ENCODE assay signal across 7 cellular contexts in the genomic region with DNA sequence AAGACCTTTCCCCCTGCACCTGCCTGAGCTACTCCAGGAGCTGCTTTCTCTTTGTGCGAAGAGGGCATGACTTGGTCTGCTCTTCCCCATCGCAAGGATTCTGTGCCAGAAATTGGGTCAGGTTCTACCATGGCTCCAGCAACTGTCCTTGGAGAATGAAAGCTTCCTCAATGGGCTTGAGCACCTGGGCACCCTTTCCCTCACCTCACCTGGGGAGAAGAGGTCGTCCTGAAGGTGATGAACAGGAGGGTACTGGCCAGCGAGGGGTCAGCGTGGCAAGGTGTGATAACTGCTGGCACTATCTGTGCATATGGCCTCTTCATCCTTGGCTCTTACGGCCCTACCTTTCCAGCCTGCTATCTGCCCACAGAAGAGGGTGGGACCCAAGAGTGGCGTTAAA. TPM values are rescaled to one million over a fixed set of nuclear protein-coding genes. Genes with fewer than 3 reads are reported as not detected.
A peak's percentile ranks its signal among the peaks of the same experiment; 100 is the strongest.
DNase-seq lines count a peak whose midpoint lies in the region; ATAC-seq and TF ChIP-seq lines count a peak whose summit lies in the region.

No MANE protein-coding gene starts in this region.

- no peaks in the 10 kb centered on the region for H3K27me3 ChIP-seq in HCT116 (ENCODE audit: insufficient read depth, low read length)
- H3K27me3 ChIP-seq in WERI-Rb-1 (ENCODE audit: insufficient read depth, low read depth, severe bottlenecking) = no peaks in the 10 kb centered on the region
- no peaks in the 10 kb centered on the region for H3K27me3 ChIP-seq in MG63

- no peak for TF ChIP-seq POLR2A in HCT116 (IDR thresholded peaks at IDR 0.05; ENCODE audit: borderline replicate concordance, extremely low read depth, insufficient read depth, insufficient read length)

- peaks cover 23 to 48% of the 10 kb centered on the region in 2 experiments; a peak in 3 of 4 replicates for H3K4me1 ChIP-seq in HCT116 (ENCODE audit: control insufficient read depth in 1 of 2, insufficient read depth in 2 of 2, low read length in 2 of 2)

- H3K9me3 ChIP-seq in HCT116 (ENCODE audit: control insufficient read depth in 1 of 2, insufficient read depth in 1 of 2, low read depth in 1 of 2, low read length in 2 of 2) = peaks cover 0 to 14% of the 10 kb centered on the region in 2 experiments; a peak in 1 of 4 replicates
- H3K9me3 ChIP-seq in WERI-Rb-1 (ENCODE audit: severe bottlenecking) = no peaks in the 10 kb centered on the region
- H3K9me3 ChIP-seq in iPS-18c (ENCODE audit: control insufficient read depth, insufficient read depth, low read length) = peaks cover 2% of the 10 kb centered on the region
- H3K9me3 ChIP-seq in MG63 = no peaks in the 10 kb centered on the region

- CTCF ChIA-PET in HCT116 (lab: Charles Lee) = interaction anchor here (1.3 to 2.5 kb wide), 5 partner anchors 9 to 774 kb away, joined by 3 to 10 read pairs (median 5); partner anchors contain the start of genes DCAF1 and MAPKAPK3

- no peak overlapping the region; the same call in 1 of the 2 replicates for H3K9ac ChIP-seq in HCT116 (ENCODE audit: low read length)

- H3K36me3 ChIP-seq in HCT116 (ENCODE audit: control insufficient read depth in 1 of 2, insufficient read depth in 2 of 2, low read length in 2 of 2) (peaks cover 3 to 64% of the 10 kb centered on the region in 2 experiments; a peak in 3 of 4 replicates), WERI-Rb-1 (peaks cover 84% of the 10 kb centered on the region), MG63 (peaks cover 60% of the 10 kb centered on the region)

- DNase-seq in HCT116 (ENCODE audit: low read depth, low spot score) (no peak), WERI-Rb-1 (no peak), MG63 (no peak)
- peak; percentile 26 for DNase-seq in stimulated activated CD8-positive, alpha-beta memory T cell treated with anti-CD3 and anti-CD28 coated beads, Interleukin-4, amount 100 ng/mL, for 48 hours
- DNase-seq in stimulated activated CD4-positive, alpha-beta T cell treated with anti-CD3 and anti-CD28 coated beads, Interleukin-2, amount 100 ng/mL, for 48 hours = no peak

- POLR2A ChIA-PET in HCT116 (lab: Charles Lee) = no interaction called here

- no peak for TF ChIP-seq CTCF in HCT116 (IDR thresholded peaks at IDR 0.05 in 2 of 3, conservative IDR thresholded peaks at IDR 0.05 in 1 of 3; ENCODE audit: borderline replicate concordance in 1 of 3, insufficient read depth in 1 of 3, low read depth in 2 of 3, low read length in 2 of 3)
- TF ChIP-seq CTCF in WERI-Rb-1 (IDR thresholded peaks at IDR 0.05; ENCODE audit: low read depth, low read length) = no peak

- H3K9me2 ChIP-seq in HCT116 (ENCODE audit: insufficient read depth) = no peaks in the 10 kb centered on the region

- H3K4me3 ChIP-seq in HCT116 (replicated peaks in 1 of 2; ENCODE audit: low read depth in 1 of 2, low read length in 2 of 2) = peak overlapping the region; percentile 37 to 59
- no peak overlapping the region for H3K4me3 ChIP-seq in WERI-Rb-1 (ENCODE audit: low read depth, low read length)
- 0 out of 2 replicates have a peak overlapping the region, but pooled peaks have one; percentile 4 for H3K4me3 ChIP-seq in iPS-18c (ENCODE audit: insufficient read depth, low read depth, low read length)
- no peak overlapping the region for H3K4me3 ChIP-seq in MG63

- ATAC-seq in HCT116 (no peak), HG03521 (IDR thresholded peaks at IDR 0.05; ENCODE audit: unreplicated experiment) (no peak)

- RAD21 ChIA-PET in HCT116 (lab: Charles Lee; ENCODE audit: low non-redundant PET in 1 of 2, low total read pairs in 2 of 2, uncharacterized antibody in 2 of 2, unreplicated experiment in 2 of 2) = interaction anchor here in 1 of 2 experiments (0.6 kb wide), 1 partner anchor 773 kb away, joined by 4 read pairs; the partner anchor contains the start of gene MAPKAPK3

- no peak for TF ChIP-seq RAD21 in HCT116 (IDR thresholded peaks at IDR 0.05; ENCODE audit: low read depth)

- BruUV-seq in HCT116 (replicated peaks; lab: Mats Ljungman, UMichigan) = no TSS peak

- no peaks in the 10 kb centered on the region for H4K20me1 ChIP-seq in HCT116 (ENCODE audit: insufficient read depth)

- intact Hi-C loops in HCT116 (cut with micrococcal nuclease) = loop anchor here (2.0 to 5.0 kb wide), 2 partner anchors 282 to 293 kb away; partner anchors contain the start of gene TEX264

- peaks cover 56% of the 10 kb centered on the region for H3K79me2 ChIP-seq in HCT116 (ENCODE audit: insufficient read depth, low read length)

- peak overlapping the region; percentile 82 for H3K4me2 ChIP-seq in HCT116 (ENCODE audit: low read length)

- H3K27ac ChIP-seq in HCT116 (ENCODE audit: low read depth, low read length) (peak overlapping the region; percentile 62; the same call in 1 of the 2 replicates), WERI-Rb-1 (peak overlapping the region; percentile 46; the same call in 1 of the 2 replicates)

- no peak overlapping the region for H2AFZ ChIP-seq in HCT116 (ENCODE audit: low read depth, low read length, poor library complexity, severe bottlenecking)

TF ChIP-seq in HCT116, 20 proteins besides CTCF, POLR2A, EP300 and RAD21:
- TF ChIP-seq TCF7L2 (IDR thresholded peaks at IDR 0.05; ENCODE audit: borderline replicate concordance, extremely low read depth, insufficient read depth, insufficient read length) (no peak), ZBTB33 (IDR thresholded peaks at IDR 0.05; ENCODE audit: extremely low read depth, insufficient replicate concordance, low read length) (no peak), ATF3 (IDR thresholded peaks at IDR 0.05) (no peak), POLR2AphosphoS5 (IDR thresholded peaks at IDR 0.05; ENCODE audit: low read depth, low read length) (no peak), FOSL1 (IDR thresholded peaks at IDR 0.05; ENCODE audit: low read depth) (no peak), EZH2phosphoT487 (IDR thresholded peaks at IDR 0.05; ENCODE audit: borderline replicate concordance) (no peak), ZFX (IDR thresholded peaks at IDR 0.05) (no peak), EZH2 (IDR thresholded peaks at IDR 0.05) (no peak), SP1 (IDR thresholded peaks at IDR 0.05; ENCODE audit: low read depth) (no peak), SRF (IDR thresholded peaks at IDR 0.05; ENCODE audit: low read depth) (no peak), MAX (IDR thresholded peaks at IDR 0.05) (no peak), YY1 (IDR thresholded peaks at IDR 0.05; ENCODE audit: extremely low read depth, insufficient replicate concordance, low read depth, low read length) (no peak), JUND (IDR thresholded peaks at IDR 0.05) (no peak)
- TF ChIP-seq, protein P1, sequence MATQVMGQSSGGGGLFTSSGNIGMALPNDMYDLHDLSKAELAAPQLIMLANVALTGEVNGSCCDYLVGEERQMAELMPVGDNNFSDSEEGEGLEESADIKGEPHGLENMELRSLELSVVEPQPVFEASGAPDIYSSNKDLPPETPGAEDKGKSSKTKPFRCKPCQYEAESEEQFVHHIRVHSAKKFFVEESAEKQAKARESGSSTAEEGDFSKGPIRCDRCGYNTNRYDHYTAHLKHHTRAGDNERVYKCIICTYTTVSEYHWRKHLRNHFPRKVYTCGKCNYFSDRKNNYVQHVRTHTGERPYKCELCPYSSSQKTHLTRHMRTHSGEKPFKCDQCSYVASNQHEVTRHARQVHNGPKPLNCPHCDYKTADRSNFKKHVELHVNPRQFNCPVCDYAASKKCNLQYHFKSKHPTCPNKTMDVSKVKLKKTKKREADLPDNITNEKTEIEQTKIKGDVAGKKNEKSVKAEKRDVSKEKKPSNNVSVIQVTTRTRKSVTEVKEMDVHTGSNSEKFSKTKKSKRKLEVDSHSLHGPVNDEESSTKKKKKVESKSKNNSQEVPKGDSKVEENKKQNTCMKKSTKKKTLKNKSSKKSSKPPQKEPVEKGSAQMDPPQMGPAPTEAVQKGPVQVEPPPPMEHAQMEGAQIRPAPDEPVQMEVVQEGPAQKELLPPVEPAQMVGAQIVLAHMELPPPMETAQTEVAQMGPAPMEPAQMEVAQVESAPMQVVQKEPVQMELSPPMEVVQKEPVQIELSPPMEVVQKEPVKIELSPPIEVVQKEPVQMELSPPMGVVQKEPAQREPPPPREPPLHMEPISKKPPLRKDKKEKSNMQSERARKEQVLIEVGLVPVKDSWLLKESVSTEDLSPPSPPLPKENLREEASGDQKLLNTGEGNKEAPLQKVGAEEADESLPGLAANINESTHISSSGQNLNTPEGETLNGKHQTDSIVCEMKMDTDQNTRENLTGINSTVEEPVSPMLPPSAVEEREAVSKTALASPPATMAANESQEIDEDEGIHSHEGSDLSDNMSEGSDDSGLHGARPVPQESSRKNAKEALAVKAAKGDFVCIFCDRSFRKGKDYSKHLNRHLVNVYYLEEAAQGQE (IDR thresholded peaks at IDR 0.05; ENCODE audit: low read depth) = no peak
TF ChIP-seq in HCT116: peak in this region for 0.

RNA-seq across cellular contexts. Expression of gene RBM15B, which starts 0.9 kb away (rescaled TPM):
- total RNA-seq in HCT116 (2021; ENCODE audit: unreplicated experiment) = 24.1 TPM
- polyA plus RNA-seq in HCT116 (2012) = 15.6 and 15.8 TPM in 2 replicates
- total RNA-seq in MG63 (2014; rRNA removed; shearing (Covaris generic); ENCODE audit: low replicate concordance) = 24.6 and 25.2 TPM in 2 replicates

RNA-seq across cellular contexts. Expression of gene MANF, which starts 5.1 kb away (rescaled TPM):
- total RNA-seq in HCT116 (2021; ENCODE audit: unreplicated experiment) = 132 TPM
- 95.1 and 99.2 TPM in 2 replicates for polyA plus RNA-seq in HCT116 (2012)
- total RNA-seq in MG63 (2014; rRNA removed; shearing (Covaris generic); ENCODE audit: low replicate concordance) = 94.0 and 129 TPM in 2 replicates

Comparison
In these comparisons a context has a peak if more than half of its experiments do, and no peak if none do; other contexts are left out.
1. H3K4me3 ChIP-seq: peak in HCT116 (2 of 2) and iPS-18c (single experiment); none in WERI-Rb-1 (single experiment) and MG63 (single experiment).